ENCODE assay signal across 10 cellular contexts in genomic region chr4:112516076-112516385, GRCh38. TPM values are rescaled to one million over a fixed set of nuclear protein-coding genes. Genes with fewer than 3 reads are reported as not detected.
DNase-seq lines count a peak whose midpoint lies in the region; ATAC-seq, FAIRE-seq and TF ChIP-seq lines count a peak whose summit lies in the region.
"Had no signal": no experiment of that assay in that cellular context is flagged by ENCODE, and none has a peak within 500 bp of the region (broad histone marks: within the 10 kb centered on the region; RNA-seq: fewer than 3 reads in every experiment).

Gene NEUROG2 (minus strand): TSS chr4:112516180. CDS start chr4:112515475, 705 bp downstream.

- H3K9ac ChIP-seq in K562 (ENCODE audit: insufficient read depth in 1 of 2, low read depth in 2 of 2, low read length in 2 of 2) = peak within 1 kb of the TSS in 1 of 2 experiments; percentile 85; a peak in 2 of 4 replicates

- no peak for DNase-seq in activated naive CD4-positive, alpha-beta T cell treated with anti-CD3 and anti-CD28 coated beads, Interleukin-2, amount 10 ng/mL, durations not matched to agents 7 days and 5 days
- no peak for DNase-seq in activated naive CD4-positive, alpha-beta T cell (lab: John Stamatoyannopoulos, UW)
- DNase-seq in K562 (ENCODE audit: extremely low read depth in 1 of 4, low spot score in 3 of 4) = no peak
- no peak for DNase-seq in lung (ENCODE audit: low spot score)
- DNase-seq in upper lobe of right lung = no peak
- DNase-seq in NCI-H510A treated with DMSO at 0.1 percent for 48 hours (lab: John Stamatoyannopoulos, UW) = no peak
- DNase-seq in activated effector memory CD4-positive, alpha-beta T cell treated with anti-CD3 and anti-CD28 coated beads, Interleukin-2, amount 50 U/mL, for 16 hours = no peak
- no peak for DNase-seq in left colon
- DNase-seq: DND-41 had no signal

- 0% methylated on average over 3 of the region's 13 CpGs for WGBS in K562 (ENCODE audit: insufficient coverage, low coverage, missing lambda C conversion rate)
- WGBS in lung, 2 donors = 0 to 2% methylated on average over 13 of the region's 13 CpGs

- H3K36me3 ChIP-seq in K562 (ENCODE audit: control insufficient read depth, insufficient read depth, low read length) = no peaks in the 10 kb centered on the region
- no peaks in the 10 kb centered on the region for H3K36me3 ChIP-seq in lung (ENCODE audit: control insufficient read depth in 2 of 2, insufficient read depth in 2 of 2, low read length in 2 of 2)
- H3K36me3 ChIP-seq in upper lobe of right lung = no peaks in the 10 kb centered on the region

- no peaks in the 10 kb centered on the region; the same call in 1 of the 2 replicates for H4K20me1 ChIP-seq in K562 (replicated peaks; ENCODE audit: control insufficient read depth, insufficient read depth, low read length)

- H3K79me2 ChIP-seq in K562 (ENCODE audit: control insufficient read depth, insufficient read depth, low read length) = no peaks in the 10 kb centered on the region

- peaks cover 96% of the 10 kb centered on the region for H3K27me3 Mint-ChIP-seq in activated naive CD4-positive, alpha-beta T cell treated with anti-CD3 and anti-CD28 coated beads, Interleukin-2, amount 10 ng/mL, durations not matched to agents 7 days and 5 days

- H3K9me3 Mint-ChIP-seq in activated naive CD4-positive, alpha-beta T cell treated with anti-CD3 and anti-CD28 coated beads, Interleukin-2, amount 10 ng/mL, durations not matched to agents 7 days and 5 days = peaks cover 3% of the 10 kb centered on the region

- no peak for TF ChIP-seq CTCF in K562 (IDR thresholded peaks at IDR 0.05 in 2 of 3, conservative IDR thresholded peaks at IDR 0.05 in 1 of 3; ENCODE audit: insufficient read depth in 2 of 3, low read depth in 1 of 3, low read length in 3 of 3)
- TF ChIP-seq CTCF in lung (IDR thresholded peaks at IDR 0.05; ENCODE audit: control extremely low read depth, extremely low read depth) = no peak
- TF ChIP-seq CTCF in upper lobe of right lung (IDR thresholded peaks at IDR 0.05) = no peak

- peak within 1 kb of the TSS; percentile 85 for H2AFZ ChIP-seq in K562 (ENCODE audit: low read depth, low read length)

- no peaks in the 10 kb centered on the region for H3K9me1 ChIP-seq in K562 (ENCODE audit: control insufficient read depth, insufficient read depth, low read length)

- CTCF ChIA-PET in activated naive CD4-positive, alpha-beta T cell treated with anti-CD3 and anti-CD28 coated beads, Interleukin-2, amount 10 ng/mL, durations not matched to agents 7 days and 5 days (lab: Charles Lee) = interaction anchor here (1.2 to 1.5 kb wide), 2 partner anchors 8 to 417 kb away, joined by 3 to 4 read pairs; no protein-coding TSS in a partner anchor
- CTCF ChIA-PET in K562 (lab: Yijun Ruan, JAX; ENCODE audit: low intra/inter-chr PET ratio) = no interaction called here

- peaks cover 9% of the 10 kb centered on the region for H3K36me3 Mint-ChIP-seq in activated naive CD4-positive, alpha-beta T cell treated with anti-CD3 and anti-CD28 coated beads, Interleukin-2, amount 10 ng/mL, durations not matched to agents 7 days and 5 days

- H3K27ac Mint-ChIP-seq in activated naive CD4-positive, alpha-beta T cell treated with anti-CD3 and anti-CD28 coated beads, Interleukin-2, amount 10 ng/mL, durations not matched to agents 7 days and 5 days = peak within 1 kb of the TSS; percentile 80

- FAIRE-seq in K562 (lab: Jason Lieb, UNC) = no peak

- ATAC-seq in K562 (no peak; the same call in 2 of the 3 replicates), lung (ENCODE audit: insufficient read depth, low FRiP score) (no peak), upper lobe of right lung (no peak), left colon (no peak)

- H3K9me3 ChIP-seq in K562 (replicated peaks; ENCODE audit: control insufficient read depth, insufficient read depth, low read depth, low read length) (no peaks in the 10 kb centered on the region), lung (ENCODE audit: control insufficient read depth in 2 of 2, insufficient read depth in 1 of 2, low read length in 1 of 2) (peaks cover 0 to 18% of the 10 kb centered on the region in 2 donors), upper lobe of right lung (no peaks in the 10 kb centered on the region)

- no TSS peak for BruUV-seq in K562 (replicated peaks; lab: Mats Ljungman, UMichigan)

- TF ChIP-seq RAD21 in K562 (CRISPR knock-in tag; conservative IDR thresholded peaks at IDR 0.05 in 1 of 2, IDR thresholded peaks at IDR 0.05 in 1 of 2) = no peak

- H3K4me1 Mint-ChIP-seq in activated naive CD4-positive, alpha-beta T cell treated with anti-CD3 and anti-CD28 coated beads, Interleukin-2, amount 10 ng/mL, durations not matched to agents 7 days and 5 days = peaks cover 72% of the 10 kb centered on the region

- in situ Hi-C loops in K562 (cut with MboI) = no loop called here

- H3K4me3 ChIP-seq in K562 = peak within 1 kb of the TSS; percentile 41
- peak within 1 kb of the TSS; percentile 37 for H3K4me3 ChIP-seq in lung
- peak within 1 kb of the TSS; percentile 53 for H3K4me3 ChIP-seq in upper lobe of right lung

- TF ChIP-seq EP300 in K562 (IDR thresholded peaks at IDR 0.05; ENCODE audit: low read length) = no peak

- POLR2A ChIA-PET in K562 (lab: Yijun Ruan, JAX) = no interaction called here

- no peak within 1 kb of the TSS for H3K27ac ChIP-seq in K562 (ENCODE audit: extremely low read depth, low read depth, low read length)
- no peak within 1 kb of the TSS for H3K27ac ChIP-seq in lung (ENCODE audit: low read depth in 1 of 2, low read length in 1 of 2)
- H3K27ac ChIP-seq in upper lobe of right lung = no peak within 1 kb of the TSS

- peaks cover 58 to 69% of the 10 kb centered on the region in 2 experiments for H3K27me3 ChIP-seq in K562 (ENCODE audit: control insufficient read depth in 2 of 2, insufficient read depth in 2 of 2, low read length in 2 of 2)
- H3K27me3 ChIP-seq in lung (ENCODE audit: control insufficient read depth, insufficient read depth) = peaks cover 18% of the 10 kb centered on the region
- peaks cover 98% of the 10 kb centered on the region for H3K27me3 ChIP-seq in upper lobe of right lung

- TF ChIP-seq POLR2A in K562 (conservative IDR thresholded peaks at IDR 0.05) = no peak

- H3K4me1 ChIP-seq in K562 (replicated peaks in 1 of 2; ENCODE audit: control insufficient read depth in 2 of 2, insufficient read depth in 2 of 2, low read length in 2 of 2) = peaks cover 0 to 31% of the 10 kb centered on the region in 2 experiments; a peak in 4 of 5 replicates
- peaks cover 2 to 24% of the 10 kb centered on the region in 2 donors for H3K4me1 ChIP-seq in lung (ENCODE audit: control insufficient read depth in 2 of 2, insufficient read depth in 2 of 2, low read length in 2 of 2)
- H3K4me1 ChIP-seq in upper lobe of right lung = peaks cover 30% of the 10 kb centered on the region

- peak within 1 kb of the TSS; percentile 77 for H3K4me2 ChIP-seq in K562 (ENCODE audit: insufficient read depth, low read length)

- H3K4me3 Mint-ChIP-seq in activated naive CD4-positive, alpha-beta T cell treated with anti-CD3 and anti-CD28 coated beads, Interleukin-2, amount 10 ng/mL, durations not matched to agents 7 days and 5 days = peak within 1 kb of the TSS; percentile 80

- intact Hi-C loops in K562 (cut with micrococcal nuclease) (no loop called here), upper lobe of right lung (cut with DNase I) (no loop called here), left colon (cut with DNase I, micrococcal nuclease) (no loop called here)

TF ChIP-seq in K562, 482 proteins besides CTCF, POLR2A, EP300 and RAD21:
- TF ChIP-seq ZNF561 (CRISPR knock-in tag; conservative IDR thresholded peaks at IDR 0.05) (no peak), BHLHE40 (IDR thresholded peaks at IDR 0.05; ENCODE audit: low read length) (peak; percentile 31; the same call in 1 of the 2 replicates)

RNA-seq across cellular contexts. Expression of gene NEUROG2, which starts in this region (rescaled TPM):
- total RNA-seq in K562 (2011; cell fraction: chromatin; rRNA removed; ENCODE audit: low replicate concordance) = not detected in 2 replicates
- not detected in 2 replicates for total RNA-seq in K562 (2011; cell fraction: nucleolus; rRNA removed)
- total RNA-seq in K562 (2011; cell fraction: nucleoplasm; rRNA removed) = not detected in 2 replicates
- total RNA-seq in K562 (2014; rRNA removed) (not detected in 2 replicates), K562 (2014; rRNA removed; fragmentation: Illumina TruSeq; extraction: Trizol) (not detected in 2 replicates), K562 (2015; rRNA removed; fragmentation: Illumina TruSeq; extraction: Trizol) (not detected in 2 replicates), K562 (2021) (0.07 TPM in 1 of 2 replicates, not detected in the other), lung (not detected), upper lobe of right lung (not detected), left colon (not detected)
- polyA plus RNA-seq in K562 (2011; rRNA removed) (0.04 TPM in 1 of 2 replicates, not detected in the other), K562 (2014; fragmentation: Illumina TruSeq; extraction: Trizol) (not detected in 2 replicates), K562 (2014; fragmentation: Nextera tagmentation; extraction: Ambion mirVana) (not detected), K562 (2014; rRNA removed) (0.04 and 0.07 TPM in 2 replicates), lung (not detected)
- 0.06 and 0.10 TPM in 2 replicates for polyA plus RNA-seq in K562 (2011; cell fraction: cytosol; rRNA removed)
- 0.07 and 0.10 TPM in 2 replicates for polyA plus RNA-seq in K562 (2011; cell fraction: nucleus; rRNA removed)
- polyA plus RNA-seq in K562 (2012) = 0.03 TPM in 1 of 2 replicates, not detected in the other
- not detected in 2 replicates for polyA minus RNA-seq in K562 (2011; rRNA and poly(A)+ RNA removed)
- not detected in 2 replicates for polyA minus RNA-seq in K562 (2011; cell fraction: cytosol; rRNA and poly(A)+ RNA removed)
- not detected in 2 replicates for polyA minus RNA-seq in K562 (2011; cell fraction: nucleus; rRNA and poly(A)+ RNA removed)
- total RNA-seq: dermis microvascular lymphatic vessel endothelial cell had no signal
